ENCODE assay signal across 1 cellular context in the genomic region with DNA sequence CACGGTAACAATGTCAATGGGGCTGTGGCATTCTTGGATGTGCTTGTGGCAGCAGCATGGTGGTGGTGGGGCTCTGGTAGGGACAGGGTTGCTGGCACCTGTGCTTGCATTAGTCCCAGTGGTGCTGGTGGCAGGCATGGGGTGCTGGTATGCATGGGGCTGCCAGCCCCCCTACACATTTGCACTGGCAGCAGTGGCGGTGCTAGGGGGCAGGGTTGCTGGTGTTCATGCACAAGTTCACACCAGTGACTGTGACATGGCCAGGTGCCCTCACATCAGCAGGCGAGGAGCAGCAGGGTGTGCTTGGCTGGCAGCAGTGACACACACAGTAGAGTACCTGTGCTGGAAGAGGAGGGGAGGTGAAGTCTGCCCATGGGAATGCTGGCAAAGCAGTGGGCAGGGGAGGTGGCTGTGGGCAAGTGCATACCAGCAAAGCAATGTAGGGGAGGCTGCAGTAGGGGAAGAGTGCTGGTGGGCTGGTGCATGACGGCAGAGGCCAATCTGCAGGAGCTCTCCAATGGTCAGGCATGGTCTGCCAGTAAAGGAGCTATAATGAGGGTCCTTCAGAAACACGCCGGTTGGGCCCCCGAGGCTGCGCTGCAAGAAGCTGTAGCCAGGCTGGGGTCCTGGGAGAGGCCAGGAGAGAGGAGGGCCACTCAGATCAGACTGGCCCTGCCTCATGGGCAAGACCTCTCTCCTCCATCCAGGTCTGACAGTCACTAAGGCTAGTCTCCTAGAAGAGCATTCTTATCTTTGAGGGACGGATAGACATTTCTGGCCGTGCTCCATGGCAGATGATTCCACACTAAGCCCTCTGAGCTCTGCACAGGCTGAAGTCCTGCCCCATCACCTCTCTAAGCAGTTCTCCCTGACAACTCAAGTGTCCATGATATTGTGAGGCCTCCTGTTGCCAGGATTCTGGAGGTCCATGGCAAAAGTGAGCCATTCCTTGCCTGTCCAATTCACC.
TF ChIP-seq lines count a peak whose summit lies in the region.

No MANE protein-coding gene starts in this region.

TF ChIP-seq in K562, 482 proteins besides CTCF, POLR2A, EP300 and RAD21 (continues in another document):
- TF ChIP-seq MAFG (tag; conservative IDR thresholded peaks at IDR 0.05) (peak; percentile 61), CBX1 (IDR thresholded peaks at IDR 0.05; ENCODE audit: low read depth) (no peak), KAT8 (IDR thresholded peaks at IDR 0.05; ENCODE audit: low read depth) (no peak), CREB1 (IDR thresholded peaks at IDR 0.05) (no peak), CREB1 (CRISPR knock-in tag; IDR thresholded peaks at IDR 0.05) (no peak), LEF1 (IDR thresholded peaks at IDR 0.05) (no peak), NRF1 (conservative IDR thresholded peaks at IDR 0.05 in 1 of 2, IDR thresholded peaks at IDR 0.05 in 1 of 2) (0 out of 4 replicates have a peak, but pooled peaks of 1 of the 2 experiments have one; percentile 18), TAL1 (IDR thresholded peaks at IDR 0.05) (peak; percentile 24; the same call in 1 of the 2 replicates), ARID1B (IDR thresholded peaks at IDR 0.05) (peak; percentile 73), MEIS2 (IDR thresholded peaks at IDR 0.05; ENCODE audit: partially characterized antibody) (peak; percentile 62), ZNF263 (CRISPR knock-in tag; IDR thresholded peaks at IDR 0.05; ENCODE audit: borderline replicate concordance) (peak; percentile 55; the same call in 1 of the 2 replicates), RB1 (IDR thresholded peaks at IDR 0.05; ENCODE audit: low read depth) (no peak), NFIC (IDR thresholded peaks at IDR 0.05) (peak; percentile 93), KDM1A (IDR thresholded peaks at IDR 0.05) (peak in 1 of 2 experiments; percentile 39; a peak in 1 of 4 replicates), JUN (IDR thresholded peaks at IDR 0.05; ENCODE audit: borderline replicate concordance, low read depth, low read length) (no peak), JUN (CRISPR knock-in tag; IDR thresholded peaks at IDR 0.05; ENCODE audit: borderline replicate concordance) (no peak), DPF2 (IDR thresholded peaks at IDR 0.05) (peak; percentile 63; the same call in 1 of the 2 replicates), HDAC2 (IDR thresholded peaks at IDR 0.05) (0 out of 2 replicates have a peak, but pooled peaks have one; percentile 48), RCOR1 (IDR thresholded peaks at IDR 0.05; ENCODE audit: borderline replicate concordance in 1 of 2, low read depth in 2 of 2, low read length in 2 of 2) (peak in 1 of 2 experiments; percentile 82; a peak in 3 of 4 replicates), MTA3 (IDR thresholded peaks at IDR 0.05; ENCODE audit: borderline replicate concordance) (no peak), TBP (optimal IDR thresholded peaks at IDR 0.05; ENCODE audit: low read depth, low read length) (no peak), POLR2AphosphoS5 (IDR thresholded peaks at IDR 0.05; ENCODE audit: control insufficient read depth, insufficient read depth, low read depth, low read length) (0 out of 2 replicates have a peak, but pooled peaks have one; percentile 37), EP400 (IDR thresholded peaks at IDR 0.05) (no peak), NFE2 (IDR thresholded peaks at IDR 0.05; ENCODE audit: low read depth) (peak; percentile 75), GATA2 (CRISPR knock-in tag; IDR thresholded peaks at IDR 0.05) (0 out of 2 replicates have a peak, but pooled peaks have one; percentile 6), ZNF316 (IDR thresholded peaks at IDR 0.05) (peak; percentile 67), CTBP1 (IDR thresholded peaks at IDR 0.05; ENCODE audit: borderline replicate concordance) (peak; percentile 73), MECOM (CRISPR knock-in tag; IDR thresholded peaks at IDR 0.05) (0 out of 2 replicates have a peak, but pooled peaks have one; percentile 23), MAFK (IDR thresholded peaks at IDR 0.05; ENCODE audit: low read length) (peak; percentile 75), CBFA2T3 (IDR thresholded peaks at IDR 0.05) (peak; percentile 58), C11orf30 (IDR thresholded peaks at IDR 0.05; ENCODE audit: low read depth) (peak; percentile 81)
- TF ChIP-seq, protein P1, sequence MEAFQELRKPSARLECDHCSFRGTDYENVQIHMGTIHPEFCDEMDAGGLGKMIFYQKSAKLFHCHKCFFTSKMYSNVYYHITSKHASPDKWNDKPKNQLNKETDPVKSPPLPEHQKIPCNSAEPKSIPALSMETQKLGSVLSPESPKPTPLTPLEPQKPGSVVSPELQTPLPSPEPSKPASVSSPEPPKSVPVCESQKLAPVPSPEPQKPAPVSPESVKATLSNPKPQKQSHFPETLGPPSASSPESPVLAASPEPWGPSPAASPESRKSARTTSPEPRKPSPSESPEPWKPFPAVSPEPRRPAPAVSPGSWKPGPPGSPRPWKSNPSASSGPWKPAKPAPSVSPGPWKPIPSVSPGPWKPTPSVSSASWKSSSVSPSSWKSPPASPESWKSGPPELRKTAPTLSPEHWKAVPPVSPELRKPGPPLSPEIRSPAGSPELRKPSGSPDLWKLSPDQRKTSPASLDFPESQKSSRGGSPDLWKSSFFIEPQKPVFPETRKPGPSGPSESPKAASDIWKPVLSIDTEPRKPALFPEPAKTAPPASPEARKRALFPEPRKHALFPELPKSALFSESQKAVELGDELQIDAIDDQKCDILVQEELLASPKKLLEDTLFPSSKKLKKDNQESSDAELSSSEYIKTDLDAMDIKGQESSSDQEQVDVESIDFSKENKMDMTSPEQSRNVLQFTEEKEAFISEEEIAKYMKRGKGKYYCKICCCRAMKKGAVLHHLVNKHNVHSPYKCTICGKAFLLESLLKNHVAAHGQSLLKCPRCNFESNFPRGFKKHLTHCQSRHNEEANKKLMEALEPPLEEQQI (IDR thresholded peaks at IDR 0.05) = 0 out of 2 replicates have a peak, but pooled peaks have one; percentile 29
- TF ChIP-seq, protein P2, sequence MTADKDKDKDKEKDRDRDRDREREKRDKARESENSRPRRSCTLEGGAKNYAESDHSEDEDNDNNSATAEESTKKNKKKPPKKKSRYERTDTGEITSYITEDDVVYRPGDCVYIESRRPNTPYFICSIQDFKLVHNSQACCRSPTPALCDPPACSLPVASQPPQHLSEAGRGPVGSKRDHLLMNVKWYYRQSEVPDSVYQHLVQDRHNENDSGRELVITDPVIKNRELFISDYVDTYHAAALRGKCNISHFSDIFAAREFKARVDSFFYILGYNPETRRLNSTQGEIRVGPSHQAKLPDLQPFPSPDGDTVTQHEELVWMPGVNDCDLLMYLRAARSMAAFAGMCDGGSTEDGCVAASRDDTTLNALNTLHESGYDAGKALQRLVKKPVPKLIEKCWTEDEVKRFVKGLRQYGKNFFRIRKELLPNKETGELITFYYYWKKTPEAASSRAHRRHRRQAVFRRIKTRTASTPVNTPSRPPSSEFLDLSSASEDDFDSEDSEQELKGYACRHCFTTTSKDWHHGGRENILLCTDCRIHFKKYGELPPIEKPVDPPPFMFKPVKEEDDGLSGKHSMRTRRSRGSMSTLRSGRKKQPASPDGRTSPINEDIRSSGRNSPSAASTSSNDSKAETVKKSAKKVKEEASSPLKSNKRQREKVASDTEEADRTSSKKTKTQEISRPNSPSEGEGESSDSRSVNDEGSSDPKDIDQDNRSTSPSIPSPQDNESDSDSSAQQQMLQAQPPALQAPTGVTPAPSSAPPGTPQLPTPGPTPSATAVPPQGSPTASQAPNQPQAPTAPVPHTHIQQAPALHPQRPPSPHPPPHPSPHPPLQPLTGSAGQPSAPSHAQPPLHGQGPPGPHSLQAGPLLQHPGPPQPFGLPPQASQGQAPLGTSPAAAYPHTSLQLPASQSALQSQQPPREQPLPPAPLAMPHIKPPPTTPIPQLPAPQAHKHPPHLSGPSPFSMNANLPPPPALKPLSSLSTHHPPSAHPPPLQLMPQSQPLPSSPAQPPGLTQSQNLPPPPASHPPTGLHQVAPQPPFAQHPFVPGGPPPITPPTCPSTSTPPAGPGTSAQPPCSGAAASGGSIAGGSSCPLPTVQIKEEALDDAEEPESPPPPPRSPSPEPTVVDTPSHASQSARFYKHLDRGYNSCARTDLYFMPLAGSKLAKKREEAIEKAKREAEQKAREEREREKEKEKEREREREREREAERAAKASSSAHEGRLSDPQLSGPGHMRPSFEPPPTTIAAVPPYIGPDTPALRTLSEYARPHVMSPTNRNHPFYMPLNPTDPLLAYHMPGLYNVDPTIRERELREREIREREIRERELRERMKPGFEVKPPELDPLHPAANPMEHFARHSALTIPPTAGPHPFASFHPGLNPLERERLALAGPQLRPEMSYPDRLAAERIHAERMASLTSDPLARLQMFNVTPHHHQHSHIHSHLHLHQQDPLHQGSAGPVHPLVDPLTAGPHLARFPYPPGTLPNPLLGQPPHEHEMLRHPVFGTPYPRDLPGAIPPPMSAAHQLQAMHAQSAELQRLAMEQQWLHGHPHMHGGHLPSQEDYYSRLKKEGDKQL (CRISPR knock-in tag; IDR thresholded peaks at IDR 0.05; ENCODE audit: borderline replicate concordance) = no peak
- TF ChIP-seq, protein P3, sequence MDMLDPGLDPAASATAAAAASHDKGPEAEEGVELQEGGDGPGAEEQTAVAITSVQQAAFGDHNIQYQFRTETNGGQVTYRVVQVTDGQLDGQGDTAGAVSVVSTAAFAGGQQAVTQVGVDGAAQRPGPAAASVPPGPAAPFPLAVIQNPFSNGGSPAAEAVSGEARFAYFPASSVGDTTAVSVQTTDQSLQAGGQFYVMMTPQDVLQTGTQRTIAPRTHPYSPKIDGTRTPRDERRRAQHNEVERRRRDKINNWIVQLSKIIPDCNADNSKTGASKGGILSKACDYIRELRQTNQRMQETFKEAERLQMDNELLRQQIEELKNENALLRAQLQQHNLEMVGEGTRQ (CRISPR knock-in tag; IDR thresholded peaks at IDR 0.05) = no peak
- TF ChIP-seq, protein P4, sequence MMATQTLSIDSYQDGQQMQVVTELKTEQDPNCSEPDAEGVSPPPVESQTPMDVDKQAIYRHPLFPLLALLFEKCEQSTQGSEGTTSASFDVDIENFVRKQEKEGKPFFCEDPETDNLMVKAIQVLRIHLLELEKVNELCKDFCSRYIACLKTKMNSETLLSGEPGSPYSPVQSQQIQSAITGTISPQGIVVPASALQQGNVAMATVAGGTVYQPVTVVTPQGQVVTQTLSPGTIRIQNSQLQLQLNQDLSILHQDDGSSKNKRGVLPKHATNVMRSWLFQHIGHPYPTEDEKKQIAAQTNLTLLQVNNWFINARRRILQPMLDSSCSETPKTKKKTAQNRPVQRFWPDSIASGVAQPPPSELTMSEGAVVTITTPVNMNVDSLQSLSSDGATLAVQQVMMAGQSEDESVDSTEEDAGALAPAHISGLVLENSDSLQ (IDR thresholded peaks at IDR 0.05) = peak; percentile 74
- TF ChIP-seq, protein P5, sequence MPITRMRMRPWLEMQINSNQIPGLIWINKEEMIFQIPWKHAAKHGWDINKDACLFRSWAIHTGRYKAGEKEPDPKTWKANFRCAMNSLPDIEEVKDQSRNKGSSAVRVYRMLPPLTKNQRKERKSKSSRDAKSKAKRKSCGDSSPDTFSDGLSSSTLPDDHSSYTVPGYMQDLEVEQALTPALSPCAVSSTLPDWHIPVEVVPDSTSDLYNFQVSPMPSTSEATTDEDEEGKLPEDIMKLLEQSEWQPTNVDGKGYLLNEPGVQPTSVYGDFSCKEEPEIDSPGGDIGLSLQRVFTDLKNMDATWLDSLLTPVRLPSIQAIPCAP (CRISPR knock-in tag; IDR thresholded peaks at IDR 0.05; ENCODE audit: borderline replicate concordance) = no peak
